ENCODE assay signal across 18 cellular contexts in genomic region chr18:28063181-28063790, GRCh38.
A peak's percentile ranks its signal among the peaks of the same experiment; 100 is the strongest.
DNase-seq lines count a peak whose midpoint lies in the region; ATAC-seq, FAIRE-seq and TF ChIP-seq lines count a peak whose summit lies in the region.
"Had no signal": no experiment of that assay in that cellular context is flagged by ENCODE, and none has a peak within 500 bp of the region (broad histone marks: within the 10 kb centered on the region; RNA-seq: fewer than 3 reads in every experiment).

No MANE protein-coding gene starts in this region.

- no peaks in the 10 kb centered on the region for H3K27me3 ChIP-seq in brain microvascular endothelial cell (replicated peaks)
- H3K27me3 ChIP-seq in keratinocyte (ENCODE audit: control insufficient read depth, extremely low read depth, insufficient read depth, low read length) = no peaks in the 10 kb centered on the region
- H3K27me3 ChIP-seq: ovary had no signal

- H3K9me3 Mint-ChIP-seq in HFFc6 = peaks cover 10% of the 10 kb centered on the region; the same call in 1 of the 2 replicates

- H3K36me3 ChIP-seq in brain microvascular endothelial cell (replicated peaks) = no peaks in the 10 kb centered on the region
- H3K36me3 ChIP-seq in keratinocyte (ENCODE audit: control insufficient read depth in 2 of 2, extremely low read depth in 1 of 2, insufficient read depth in 2 of 2, low read length in 2 of 2) = no peaks in the 10 kb centered on the region
- H3K36me3 ChIP-seq: ovary had no signal

- H3K4me3 ChIP-seq in brain microvascular endothelial cell (ENCODE audit: low read depth, low read length) = no peak overlapping the region
- H3K4me3 ChIP-seq in keratinocyte (ENCODE audit: control insufficient read depth in 2 of 3, extremely low read depth in 1 of 3, insufficient read depth in 2 of 3, low read depth in 1 of 3, low read length in 3 of 3) = no peak overlapping the region
- H3K4me3 ChIP-seq: coronary artery, ovary had no signal

- H4K20me1 ChIP-seq in keratinocyte (ENCODE audit: control insufficient read depth, extremely low read depth, insufficient read depth, low read length) = no peaks in the 10 kb centered on the region

- H3K4me1 ChIP-seq in keratinocyte (ENCODE audit: control insufficient read depth, extremely low read depth, insufficient read depth, low read length) = peaks cover 4% of the 10 kb centered on the region

- peak overlapping the region; percentile 19 for H3K4me3 Mint-ChIP-seq in HFFc6
- H3K4me3 Mint-ChIP-seq: activated naive CD8-positive, alpha-beta T cell treated with anti-CD3 and anti-CD28 coated beads for 36 hours; stimulated activated naive CD8-positive, alpha-beta T cell treated with anti-CD3 and anti-CD28 coated beads, Interleukin-15, amount 100 ng/mL, for 72 hours had no signal

- DNase-seq in A172 (ENCODE audit: low spot score) = peak; percentile 65
- peak; percentile 52 for DNase-seq in HFFc6
- no peak for DNase-seq in brain microvascular endothelial cell
- DNase-seq in keratinocyte (ENCODE audit: low read depth, low spot score) = no peak
- DNase-seq in SKM-1 (lab: John Stamatoyannopoulos, UW; ENCODE audit: unreplicated experiment) = no peak
- DNase-seq in T1000 (lab: John Stamatoyannopoulos, UW) = no peak
- no peak for DNase-seq in activated naive CD4-positive, alpha-beta T cell treated with Interleukin-2 at 50 U/mL for 16 hours
- DNase-seq: ACHN; activated CD4-positive, CD25-positive, alpha-beta regulatory T cell; activated naive CD8-positive, alpha-beta T cell treated with anti-CD3 and anti-CD28 coated beads for 36 hours; midbrain; NCI-H1694; NCI-H524 treated with DMSO at 0.1 percent for 48 hours; ovary; PC-3; stimulated activated naive CD8-positive, alpha-beta T cell treated with anti-CD3 and anti-CD28 coated beads, Interleukin-15, amount 100 ng/mL, for 72 hours had no signal

- no peak for FAIRE-seq in keratinocyte (lab: Jason Lieb, UNC)

- H3K4me1 Mint-ChIP-seq in HFFc6 (ENCODE audit: low read depth) = peaks cover 99% of the 10 kb centered on the region
- H3K4me1 Mint-ChIP-seq: activated naive CD8-positive, alpha-beta T cell treated with anti-CD3 and anti-CD28 coated beads for 36 hours; stimulated activated naive CD8-positive, alpha-beta T cell treated with anti-CD3 and anti-CD28 coated beads, Interleukin-15, amount 100 ng/mL, for 72 hours had no signal

- peak overlapping the region; percentile 93 for H3K27ac Mint-ChIP-seq in HFFc6
- H3K27ac Mint-ChIP-seq: activated naive CD8-positive, alpha-beta T cell treated with anti-CD3 and anti-CD28 coated beads for 36 hours; stimulated activated naive CD8-positive, alpha-beta T cell treated with anti-CD3 and anti-CD28 coated beads, Interleukin-15, amount 100 ng/mL, for 72 hours had no signal

- H3K27me3 Mint-ChIP-seq in HFFc6 (ENCODE audit: insufficient read depth) = no peaks in the 10 kb centered on the region
- H3K27me3 Mint-ChIP-seq: activated naive CD8-positive, alpha-beta T cell treated with anti-CD3 and anti-CD28 coated beads for 36 hours; stimulated activated naive CD8-positive, alpha-beta T cell treated with anti-CD3 and anti-CD28 coated beads, Interleukin-15, amount 100 ng/mL, for 72 hours had no signal

- TF ChIP-seq CTCF in HFFc6 (IDR thresholded peaks at IDR 0.05) (no peak), brain microvascular endothelial cell (IDR thresholded peaks at IDR 0.05; ENCODE audit: low read depth, low read length, missing control alignments) (no peak), keratinocyte (optimal IDR thresholded peaks at IDR 0.05 in 1 of 3, IDR thresholded peaks at IDR 0.05 in 1 of 3, conservative IDR thresholded peaks at IDR 0.05 in 1 of 3; ENCODE audit: extremely low read depth in 1 of 3, insufficient read depth in 2 of 3, low read length in 3 of 3) (no peak)

- no peak overlapping the region for H3K4me2 ChIP-seq in keratinocyte (ENCODE audit: control insufficient read depth, extremely low read depth, insufficient read depth, low read depth, low read length)

- ATAC-seq in HG02759 (IDR thresholded peaks at IDR 0.05; ENCODE audit: unreplicated experiment) = no peak
- ATAC-seq: PC-3; stimulated activated naive CD8-positive, alpha-beta T cell treated with anti-CD3 and anti-CD28 coated beads, Interleukin-15, amount 100 ng/mL, for 72 hours had no signal

- no peaks in the 10 kb centered on the region for H3K79me2 ChIP-seq in keratinocyte (ENCODE audit: control insufficient read depth, insufficient read depth, low read length)

- H2AFZ ChIP-seq in keratinocyte (ENCODE audit: control insufficient read depth, low read length) = peak overlapping the region; percentile 56

- peaks cover 38% of the 10 kb centered on the region for H3K36me3 Mint-ChIP-seq in HFFc6 (ENCODE audit: low read depth)
- H3K36me3 Mint-ChIP-seq: activated naive CD8-positive, alpha-beta T cell treated with anti-CD3 and anti-CD28 coated beads for 36 hours had no signal

- dilution Hi-C loops in keratinocyte (cut with MboI; ENCODE audit: extremely low pct_ligation_motif_present, low sequenced_read_pairs) = no loop called here

- no peaks in the 10 kb centered on the region for H3K9me3 ChIP-seq in keratinocyte (ENCODE audit: control insufficient read depth, low read depth, low read length)
- H3K9me3 ChIP-seq: ovary had no signal

- in situ Hi-C loops in brain microvascular endothelial cell (cut with HindIII; ENCODE audit: low pct_ligation_motif_present, low sequenced_read_pairs) = no loop called here

- H3K27ac ChIP-seq in brain microvascular endothelial cell (peak overlapping the region; percentile 94), keratinocyte (ENCODE audit: control insufficient read depth, insufficient read depth, low read length) (no peak overlapping the region)
- H3K27ac ChIP-seq: ovary had no signal

- no peak overlapping the region for H3K9ac ChIP-seq in keratinocyte (ENCODE audit: control insufficient read depth, extremely low read depth, insufficient read depth, low read length)

- no peaks in the 10 kb centered on the region for H3K9me1 ChIP-seq in keratinocyte (ENCODE audit: control insufficient read depth, extremely low read depth, insufficient read depth, low read length)

Comparison
In these comparisons a context has a peak if more than half of its experiments do, and no peak if none do; other contexts are left out.
1. DNase-seq: peak in A172 (single experiment) and HFFc6 (single experiment); none in brain microvascular endothelial cell (single experiment), keratinocyte (single experiment), SKM-1 (single experiment), T1000 (single experiment) and activated naive CD4-positive, alpha-beta T cell treated with Interleukin-2 at 50 U/mL for 16 hours (single experiment).